1 cellular context compared by ENCODE assay signal in the genomic region with DNA sequence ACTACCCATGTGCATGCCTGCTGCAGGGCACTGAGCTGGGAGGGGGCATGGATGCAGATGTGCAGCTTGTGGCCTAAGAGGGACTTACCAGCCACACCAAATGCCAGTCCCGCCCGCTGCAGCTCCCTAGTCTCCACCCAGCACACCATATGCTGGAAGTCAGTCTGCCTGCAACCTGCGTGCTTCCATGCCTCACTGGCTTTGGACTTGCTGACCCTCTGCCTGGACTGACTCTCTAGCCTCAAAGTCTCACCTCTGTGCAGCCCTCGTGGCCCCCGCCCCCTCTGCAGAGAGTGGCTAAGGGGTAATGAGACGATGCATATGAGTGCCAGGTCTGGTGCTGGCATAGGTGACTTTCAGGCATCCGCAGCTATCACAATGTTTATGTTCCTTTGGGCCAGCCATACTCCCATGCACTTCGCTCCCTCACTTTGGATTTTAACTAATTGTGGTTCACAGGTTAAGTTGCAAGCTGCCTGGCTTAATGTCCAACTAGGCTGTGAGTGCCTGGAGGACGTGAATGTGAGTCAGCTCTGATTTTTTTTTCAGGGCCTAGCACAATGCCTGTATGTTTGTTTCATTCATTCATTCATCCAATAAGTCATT.
A peak's percentile ranks its signal among the peaks of the same experiment; 100 is the strongest.
TF ChIP-seq lines count a peak whose summit lies in the region.

No MANE protein-coding gene starts in this region.

TF ChIP-seq in HepG2, 621 proteins besides CTCF, POLR2A, EP300 and RAD21 (continued from another document and continues in another):
- TF ChIP-seq RXRA (CRISPR knock-in tag; IDR thresholded peaks at IDR 0.05) (peak; percentile 27; the same call in 1 of the 2 replicates), U2AF1 (optimal IDR thresholded peaks at IDR 0.05; ENCODE audit: low read depth, low read length) (no peak), ZSCAN25 (CRISPR knock-in tag; IDR thresholded peaks at IDR 0.05) (no peak), MEIS2 (CRISPR knock-in tag; IDR thresholded peaks at IDR 0.05) (no peak), ZNF567 (CRISPR knock-in tag; IDR thresholded peaks at IDR 0.05; ENCODE audit: borderline replicate concordance) (0 out of 2 replicates have a peak, but pooled peaks have one; percentile 69), NFATC3 (CRISPR knock-in tag; IDR thresholded peaks at IDR 0.05) (no peak), ZNF773 (CRISPR knock-in tag; IDR thresholded peaks at IDR 0.05; ENCODE audit: borderline replicate concordance) (no peak), CREB1 (IDR thresholded peaks at IDR 0.05) (no peak), CREB1 (CRISPR knock-in tag; IDR thresholded peaks at IDR 0.05) (no peak), ZNF331 (CRISPR knock-in tag; IDR thresholded peaks at IDR 0.05) (no peak), HOXA7 (CRISPR knock-in tag; IDR thresholded peaks at IDR 0.05) (no peak), GZF1 (CRISPR knock-in tag; IDR thresholded peaks at IDR 0.05) (peak; percentile 95), SNAPC2 (CRISPR knock-in tag; IDR thresholded peaks at IDR 0.05) (no peak), ONECUT2 (CRISPR knock-in tag; IDR thresholded peaks at IDR 0.05) (no peak), ZNF607 (CRISPR knock-in tag; IDR thresholded peaks at IDR 0.05; ENCODE audit: borderline replicate concordance) (no peak), ZSCAN22 (CRISPR knock-in tag; IDR thresholded peaks at IDR 0.05) (no peak), ZSCAN29 (CRISPR knock-in tag; conservative IDR thresholded peaks at IDR 0.05) (0 out of 2 replicates have a peak, but pooled peaks have one; percentile 27), ZGPAT (CRISPR knock-in tag; IDR thresholded peaks at IDR 0.05) (no peak), MAZ (IDR thresholded peaks at IDR 0.05; ENCODE audit: borderline replicate concordance, low read depth, low read length) (0 out of 2 replicates have a peak, but pooled peaks have one; percentile 18), MAZ (CRISPR knock-in tag; IDR thresholded peaks at IDR 0.05; ENCODE audit: low read depth) (no peak), ZNF510 (CRISPR knock-in tag; IDR thresholded peaks at IDR 0.05; ENCODE audit: low read depth) (no peak), SMARCE1 (IDR thresholded peaks at IDR 0.05; ENCODE audit: borderline replicate concordance) (no peak), SMAD3 (CRISPR knock-in tag; IDR thresholded peaks at IDR 0.05) (no peak), ZBTB37 (CRISPR knock-in tag; IDR thresholded peaks at IDR 0.05) (no peak), AKAP8 (CRISPR knock-in tag; IDR thresholded peaks at IDR 0.05) (no peak), CSRNP2 (CRISPR knock-in tag; conservative IDR thresholded peaks at IDR 0.05; ENCODE audit: low read depth) (no peak), THAP9 (CRISPR knock-in tag; IDR thresholded peaks at IDR 0.05; ENCODE audit: borderline replicate concordance) (peak; percentile 24; the same call in 1 of the 2 replicates), SAP130 (CRISPR knock-in tag; IDR thresholded peaks at IDR 0.05; ENCODE audit: low read depth) (peak; percentile 62), MXI1 (IDR thresholded peaks at IDR 0.05; ENCODE audit: borderline replicate concordance, low read depth, low read length) (peak; percentile 46; the same call in 1 of the 3 replicates), ZFP90 (CRISPR knock-in tag; IDR thresholded peaks at IDR 0.05; ENCODE audit: borderline replicate concordance) (no peak), PREB (CRISPR knock-in tag; IDR thresholded peaks at IDR 0.05) (no peak), ELF3 (CRISPR knock-in tag; IDR thresholded peaks at IDR 0.05) (0 out of 2 replicates have a peak, but pooled peaks have one; percentile 37), MXD4 (CRISPR knock-in tag; IDR thresholded peaks at IDR 0.05) (0 out of 2 replicates have a peak, but pooled peaks have one; percentile 32), ARNTL (CRISPR knock-in tag; IDR thresholded peaks at IDR 0.05) (no peak)
- TF ChIP-seq, protein P1, sequence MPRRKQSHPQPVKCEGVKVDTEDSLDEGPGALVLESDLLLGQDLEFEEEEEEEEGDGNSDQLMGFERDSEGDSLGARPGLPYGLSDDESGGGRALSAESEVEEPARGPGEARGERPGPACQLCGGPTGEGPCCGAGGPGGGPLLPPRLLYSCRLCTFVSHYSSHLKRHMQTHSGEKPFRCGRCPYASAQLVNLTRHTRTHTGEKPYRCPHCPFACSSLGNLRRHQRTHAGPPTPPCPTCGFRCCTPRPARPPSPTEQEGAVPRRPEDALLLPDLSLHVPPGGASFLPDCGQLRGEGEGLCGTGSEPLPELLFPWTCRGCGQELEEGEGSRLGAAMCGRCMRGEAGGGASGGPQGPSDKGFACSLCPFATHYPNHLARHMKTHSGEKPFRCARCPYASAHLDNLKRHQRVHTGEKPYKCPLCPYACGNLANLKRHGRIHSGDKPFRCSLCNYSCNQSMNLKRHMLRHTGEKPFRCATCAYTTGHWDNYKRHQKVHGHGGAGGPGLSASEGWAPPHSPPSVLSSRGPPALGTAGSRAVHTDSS (CRISPR knock-in tag; conservative IDR thresholded peaks at IDR 0.05), result no peak
- TF ChIP-seq, protein P2, sequence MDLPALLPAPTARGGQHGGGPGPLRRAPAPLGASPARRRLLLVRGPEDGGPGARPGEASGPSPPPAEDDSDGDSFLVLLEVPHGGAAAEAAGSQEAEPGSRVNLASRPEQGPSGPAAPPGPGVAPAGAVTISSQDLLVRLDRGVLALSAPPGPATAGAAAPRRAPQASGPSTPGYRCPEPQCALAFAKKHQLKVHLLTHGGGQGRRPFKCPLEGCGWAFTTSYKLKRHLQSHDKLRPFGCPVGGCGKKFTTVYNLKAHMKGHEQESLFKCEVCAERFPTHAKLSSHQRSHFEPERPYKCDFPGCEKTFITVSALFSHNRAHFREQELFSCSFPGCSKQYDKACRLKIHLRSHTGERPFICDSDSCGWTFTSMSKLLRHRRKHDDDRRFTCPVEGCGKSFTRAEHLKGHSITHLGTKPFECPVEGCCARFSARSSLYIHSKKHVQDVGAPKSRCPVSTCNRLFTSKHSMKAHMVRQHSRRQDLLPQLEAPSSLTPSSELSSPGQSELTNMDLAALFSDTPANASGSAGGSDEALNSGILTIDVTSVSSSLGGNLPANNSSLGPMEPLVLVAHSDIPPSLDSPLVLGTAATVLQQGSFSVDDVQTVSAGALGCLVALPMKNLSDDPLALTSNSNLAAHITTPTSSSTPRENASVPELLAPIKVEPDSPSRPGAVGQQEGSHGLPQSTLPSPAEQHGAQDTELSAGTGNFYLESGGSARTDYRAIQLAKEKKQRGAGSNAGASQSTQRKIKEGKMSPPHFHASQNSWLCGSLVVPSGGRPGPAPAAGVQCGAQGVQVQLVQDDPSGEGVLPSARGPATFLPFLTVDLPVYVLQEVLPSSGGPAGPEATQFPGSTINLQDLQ (CRISPR knock-in tag; IDR thresholded peaks at IDR 0.05), result no peak
- TF ChIP-seq, protein P3, sequence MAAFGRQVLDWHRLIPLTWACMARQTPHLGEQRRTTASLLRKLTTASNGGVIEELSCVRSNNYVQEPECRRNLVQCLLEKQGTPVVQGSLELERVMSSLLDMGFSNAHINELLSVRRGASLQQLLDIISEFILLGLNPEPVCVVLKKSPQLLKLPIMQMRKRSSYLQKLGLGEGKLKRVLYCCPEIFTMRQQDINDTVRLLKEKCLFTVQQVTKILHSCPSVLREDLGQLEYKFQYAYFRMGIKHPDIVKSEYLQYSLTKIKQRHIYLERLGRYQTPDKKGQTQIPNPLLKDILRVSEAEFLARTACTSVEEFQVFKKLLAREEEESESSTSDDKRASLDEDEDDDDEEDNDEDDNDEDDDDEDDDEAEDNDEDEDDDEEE (CRISPR knock-in tag; IDR thresholded peaks at IDR 0.05), result no peak
- TF ChIP-seq, protein P4, sequence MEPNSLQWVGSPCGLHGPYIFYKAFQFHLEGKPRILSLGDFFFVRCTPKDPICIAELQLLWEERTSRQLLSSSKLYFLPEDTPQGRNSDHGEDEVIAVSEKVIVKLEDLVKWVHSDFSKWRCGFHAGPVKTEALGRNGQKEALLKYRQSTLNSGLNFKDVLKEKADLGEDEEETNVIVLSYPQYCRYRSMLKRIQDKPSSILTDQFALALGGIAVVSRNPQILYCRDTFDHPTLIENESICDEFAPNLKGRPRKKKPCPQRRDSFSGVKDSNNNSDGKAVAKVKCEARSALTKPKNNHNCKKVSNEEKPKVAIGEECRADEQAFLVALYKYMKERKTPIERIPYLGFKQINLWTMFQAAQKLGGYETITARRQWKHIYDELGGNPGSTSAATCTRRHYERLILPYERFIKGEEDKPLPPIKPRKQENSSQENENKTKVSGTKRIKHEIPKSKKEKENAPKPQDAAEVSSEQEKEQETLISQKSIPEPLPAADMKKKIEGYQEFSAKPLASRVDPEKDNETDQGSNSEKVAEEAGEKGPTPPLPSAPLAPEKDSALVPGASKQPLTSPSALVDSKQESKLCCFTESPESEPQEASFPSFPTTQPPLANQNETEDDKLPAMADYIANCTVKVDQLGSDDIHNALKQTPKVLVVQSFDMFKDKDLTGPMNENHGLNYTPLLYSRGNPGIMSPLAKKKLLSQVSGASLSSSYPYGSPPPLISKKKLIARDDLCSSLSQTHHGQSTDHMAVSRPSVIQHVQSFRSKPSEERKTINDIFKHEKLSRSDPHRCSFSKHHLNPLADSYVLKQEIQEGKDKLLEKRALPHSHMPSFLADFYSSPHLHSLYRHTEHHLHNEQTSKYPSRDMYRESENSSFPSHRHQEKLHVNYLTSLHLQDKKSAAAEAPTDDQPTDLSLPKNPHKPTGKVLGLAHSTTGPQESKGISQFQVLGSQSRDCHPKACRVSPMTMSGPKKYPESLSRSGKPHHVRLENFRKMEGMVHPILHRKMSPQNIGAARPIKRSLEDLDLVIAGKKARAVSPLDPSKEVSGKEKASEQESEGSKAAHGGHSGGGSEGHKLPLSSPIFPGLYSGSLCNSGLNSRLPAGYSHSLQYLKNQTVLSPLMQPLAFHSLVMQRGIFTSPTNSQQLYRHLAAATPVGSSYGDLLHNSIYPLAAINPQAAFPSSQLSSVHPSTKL (CRISPR knock-in tag; IDR thresholded peaks at IDR 0.05), result 0 out of 2 replicates have a peak, but pooled peaks have one; percentile 9
- TF ChIP-seq, protein P5, sequence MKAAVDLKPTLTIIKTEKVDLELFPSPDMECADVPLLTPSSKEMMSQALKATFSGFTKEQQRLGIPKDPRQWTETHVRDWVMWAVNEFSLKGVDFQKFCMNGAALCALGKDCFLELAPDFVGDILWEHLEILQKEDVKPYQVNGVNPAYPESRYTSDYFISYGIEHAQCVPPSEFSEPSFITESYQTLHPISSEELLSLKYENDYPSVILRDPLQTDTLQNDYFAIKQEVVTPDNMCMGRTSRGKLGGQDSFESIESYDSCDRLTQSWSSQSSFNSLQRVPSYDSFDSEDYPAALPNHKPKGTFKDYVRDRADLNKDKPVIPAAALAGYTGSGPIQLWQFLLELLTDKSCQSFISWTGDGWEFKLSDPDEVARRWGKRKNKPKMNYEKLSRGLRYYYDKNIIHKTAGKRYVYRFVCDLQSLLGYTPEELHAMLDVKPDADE (CRISPR knock-in tag; IDR thresholded peaks at IDR 0.05), result no peak
